8 cellular contexts compared by ENCODE assay signal in genomic region chr3:51389423-51390183, GRCh38. TPM values are rescaled to one million over a fixed set of nuclear protein-coding genes. Genes with fewer than 3 reads are reported as not detected.
A peak's percentile ranks its signal among the peaks of the same experiment; 100 is the strongest.
DNase-seq lines count a peak whose midpoint lies in the region; ATAC-seq and TF ChIP-seq lines count a peak whose summit lies in the region.

No MANE protein-coding gene starts in this region.

- peaks cover 42% of the 10 kb centered on the region for H3K4me1 ChIP-seq in OCI-LY3 (ENCODE audit: low read length)

- H3K9me3 ChIP-seq in OCI-LY3 (ENCODE audit: insufficient read depth, low read length): no peaks in the 10 kb centered on the region

- no peak overlapping the region for H3K4me3 ChIP-seq in OCI-LY3 (ENCODE audit: low read length)

- DNase-seq in SKM-1 treated with dmso at 0.1 percent for 144 hours (lab: John Stamatoyannopoulos, UW; ENCODE audit: unreplicated experiment) (peak; percentile 29), SKM-1 (lab: John Stamatoyannopoulos, UW; ENCODE audit: unreplicated experiment) (no peak), globus pallidus (ENCODE audit: low spot score) (peak; percentile 63), progenitor cell of endocrine pancreas (ENCODE audit: low spot score, unreplicated experiment) (no peak)
- DNase-seq in activated naive CD4-positive, alpha-beta T cell treated with anti-CD3 and anti-CD28 coated beads, Interleukin-2, amount 10 ng/mL, durations not matched to agents 7 days and 5 days: peak; percentile 75

- no peak overlapping the region for H2AFZ ChIP-seq in OCI-LY3 (ENCODE audit: low read depth, low read length)

- peaks cover 75% of the 10 kb centered on the region for H3K4me1 Mint-ChIP-seq in activated naive CD4-positive, alpha-beta T cell treated with anti-CD3 and anti-CD28 coated beads, Interleukin-2, amount 10 ng/mL, durations not matched to agents 7 days and 5 days
- peaks cover 46% of the 10 kb centered on the region for H3K4me1 Mint-ChIP-seq in progenitor cell of endocrine pancreas (ENCODE audit: low read depth)

- peak overlapping the region; percentile 49 for H3K27ac Mint-ChIP-seq in activated naive CD4-positive, alpha-beta T cell treated with anti-CD3 and anti-CD28 coated beads, Interleukin-2, amount 10 ng/mL, durations not matched to agents 7 days and 5 days
- peak overlapping the region; percentile 24 for H3K27ac Mint-ChIP-seq in progenitor cell of endocrine pancreas

- no peaks in the 10 kb centered on the region for H3K27me3 ChIP-seq in OCI-LY3 (ENCODE audit: low read depth, low read length)

- peaks cover 39% of the 10 kb centered on the region for H4K20me1 ChIP-seq in OCI-LY3 (ENCODE audit: insufficient read depth, low read length)

- no peak overlapping the region for H3K4me3 Mint-ChIP-seq in activated naive CD4-positive, alpha-beta T cell treated with anti-CD3 and anti-CD28 coated beads, Interleukin-2, amount 10 ng/mL, durations not matched to agents 7 days and 5 days
- no peak overlapping the region for H3K4me3 Mint-ChIP-seq in progenitor cell of endocrine pancreas (ENCODE audit: low read depth)

- peaks cover 75% of the 10 kb centered on the region for H3K79me2 ChIP-seq in OCI-LY3 (ENCODE audit: low read length)

- no peaks in the 10 kb centered on the region for H3K27me3 Mint-ChIP-seq in activated naive CD4-positive, alpha-beta T cell treated with anti-CD3 and anti-CD28 coated beads, Interleukin-2, amount 10 ng/mL, durations not matched to agents 7 days and 5 days
- H3K27me3 Mint-ChIP-seq in progenitor cell of endocrine pancreas: no peaks in the 10 kb centered on the region

- peak overlapping the region; percentile 85 for H3K4me2 ChIP-seq in OCI-LY3 (ENCODE audit: low read length)

- ATAC-seq in HG02870 (IDR thresholded peaks at IDR 0.05; ENCODE audit: unreplicated experiment) (no peak), GM21360 (IDR thresholded peaks at IDR 0.05; ENCODE audit: unreplicated experiment) (no peak)

- TF ChIP-seq CTCF in OCI-LY3 (IDR thresholded peaks at IDR 0.05; ENCODE audit: low read depth, low read length): peak; percentile 89
- peak; percentile 64 for TF ChIP-seq CTCF in progenitor cell of endocrine pancreas (IDR thresholded peaks at IDR 0.05; ENCODE audit: unreplicated experiment)

- H3K9me3 Mint-ChIP-seq in activated naive CD4-positive, alpha-beta T cell treated with anti-CD3 and anti-CD28 coated beads, Interleukin-2, amount 10 ng/mL, durations not matched to agents 7 days and 5 days: no peaks in the 10 kb centered on the region
- no peaks in the 10 kb centered on the region for H3K9me3 Mint-ChIP-seq in progenitor cell of endocrine pancreas (ENCODE audit: low read depth)

- peak overlapping the region; percentile 37 for H3K27ac ChIP-seq in OCI-LY3 (ENCODE audit: low read length)

- CTCF ChIA-PET in activated naive CD4-positive, alpha-beta T cell treated with anti-CD3 and anti-CD28 coated beads, Interleukin-2, amount 10 ng/mL, durations not matched to agents 7 days and 5 days (lab: Charles Lee): interaction anchor here (0.5 to 4.4 kb wide), 28 partner anchors 10 to 819 kb away, joined by 3 to 40 read pairs (median 4); partner anchors contain the start of genes DCAF1 and MAPKAPK3

- H3K36me3 Mint-ChIP-seq in activated naive CD4-positive, alpha-beta T cell treated with anti-CD3 and anti-CD28 coated beads, Interleukin-2, amount 10 ng/mL, durations not matched to agents 7 days and 5 days: peaks cover 54% of the 10 kb centered on the region
- peaks cover 31% of the 10 kb centered on the region for H3K36me3 Mint-ChIP-seq in progenitor cell of endocrine pancreas (ENCODE audit: insufficient read depth)

- H3K36me3 ChIP-seq in OCI-LY3 (replicated peaks; ENCODE audit: low read depth, low read length): peaks cover 65% of the 10 kb centered on the region

- H3K9ac ChIP-seq in OCI-LY3 (ENCODE audit: low read length): no peak overlapping the region

RNA-seq across cellular contexts. Expression of gene RBM15B, which starts 1.5 kb away (rescaled TPM):
- total RNA-seq in progenitor cell of endocrine pancreas: 69.7 and 75.8 TPM in 2 replicates

RNA-seq across cellular contexts. Expression of gene MANF, which starts 4.5 kb away (rescaled TPM):
- 130 and 131 TPM in 2 replicates for total RNA-seq in progenitor cell of endocrine pancreas

Comparison
In these comparisons a context has a peak if more than half of its experiments do, and no peak if none do; other contexts are left out.
1. DNase-seq: peak in SKM-1 treated with dmso at 0.1 percent for 144 hours (single experiment), activated naive CD4-positive, alpha-beta T cell treated with anti-CD3 and anti-CD28 coated beads, Interleukin-2, amount 10 ng/mL, durations not matched to agents 7 days and 5 days (single experiment) and globus pallidus (single experiment); none in SKM-1 (single experiment) and progenitor cell of endocrine pancreas (single experiment).